ENCODE assay signal across 23 cellular contexts in genomic region chr19:726993-727956, GRCh38. TPM values are rescaled to one million over a fixed set of nuclear protein-coding genes. Genes with fewer than 3 reads are reported as not detected.
A peak's percentile ranks its signal among the peaks of the same experiment; 100 is the strongest.
DNase-seq lines count a peak whose midpoint lies in the region; ATAC-seq and TF ChIP-seq lines count a peak whose summit lies in the region.
"Had no signal": no experiment of that assay in that cellular context is flagged by ENCODE, and none has a peak within 500 bp of the region (broad histone marks: within the 10 kb centered on the region; RNA-seq: fewer than 3 reads in every experiment).

No MANE protein-coding gene starts in this region.

- BruUV-seq in A673 (replicated peaks; lab: Mats Ljungman, UMichigan), result no TSS peak

- peak overlapping the region; percentile 80 for H3K23ac ChIP-seq in neuronal stem cell (ENCODE audit: low read depth, low read length, poor library complexity)

- intact Hi-C loops in uterus (cut with DNase I; ENCODE audit: low total_unique reads), result no loop called here
- intact Hi-C loops in A673 (cut with micrococcal nuclease; ENCODE audit: unreplicated experiment), result no loop called here

- H3K4ac ChIP-seq in neuronal stem cell (ENCODE audit: low read length), result no peak overlapping the region

- H3K4me2 ChIP-seq in fibroblast of lung (ENCODE audit: extremely low read depth, insufficient read depth, low read length), result no peak overlapping the region
- H3K4me2 ChIP-seq in neuronal stem cell (ENCODE audit: insufficient read depth, low read length, poor library complexity, severe bottlenecking), result no peak overlapping the region

- TF ChIP-seq POLR2A in uterus (IDR thresholded peaks at IDR 0.05), result no peak

- no CpG with 5 or more reads among the region's 43 CpGs for WGBS in neuronal stem cell (ENCODE audit: extremely low coverage in 2 of 2, insufficient read length in 2 of 2, insufficient replicate concordance in 1 of 2), 2 donors

- TF ChIP-seq CTCF in fibroblast of lung (conservative IDR thresholded peaks at IDR 0.05 in 1 of 2, IDR thresholded peaks at IDR 0.05 in 1 of 2; ENCODE audit: low read depth in 1 of 2, low read length in 2 of 2) (no peak), uterus (IDR thresholded peaks at IDR 0.05) (no peak), A673 (conservative IDR thresholded peaks at IDR 0.05; ENCODE audit: low read depth, low read length) (no peak)

- H4K8ac ChIP-seq in neuronal stem cell (ENCODE audit: low read depth, low read length), result no peak overlapping the region

- no peak overlapping the region for H2BK120ac ChIP-seq in neuronal stem cell (ENCODE audit: low read depth, low read length)

- no peak overlapping the region for H3K4me3 ChIP-seq in fibroblast of lung (replicated peaks in 1 of 4; ENCODE audit: control extremely low read depth in 1 of 4, insufficient read depth in 1 of 4, low read depth in 3 of 4, low read length in 4 of 4)
- H3K4me3 ChIP-seq in neuronal stem cell (ENCODE audit: low read length in 2 of 2), result no peak overlapping the region
- H3K4me3 ChIP-seq in uterus, result no peak overlapping the region
- H3K4me3 ChIP-seq in A673 (ENCODE audit: low read depth, low read length, poor library complexity, severe bottlenecking), result no peak overlapping the region
- H3K4me3 ChIP-seq: mucosa of descending colon had no signal

- H4K20me1 ChIP-seq in fibroblast of lung (ENCODE audit: control insufficient read depth, extremely low read depth, insufficient read depth, low read length), result no peaks in the 10 kb centered on the region

- H3K27me3 ChIP-seq in fibroblast of lung (ENCODE audit: control insufficient read depth, insufficient read depth, low read length) (no peaks in the 10 kb centered on the region), neuronal stem cell (ENCODE audit: control insufficient read depth in 3 of 3, insufficient read depth in 3 of 3, low read depth in 1 of 3, low read length in 3 of 3) (no peaks in the 10 kb centered on the region), uterus (no peaks in the 10 kb centered on the region), A673 (replicated peaks; ENCODE audit: insufficient read depth, low read depth, low read length, poor library complexity) (no peaks in the 10 kb centered on the region)

- peak overlapping the region; percentile 89 for H3K14ac ChIP-seq in neuronal stem cell (ENCODE audit: low read length)

- H2BK5ac ChIP-seq in neuronal stem cell (ENCODE audit: low read length), result no peak overlapping the region

- no peak overlapping the region for H2AK5ac ChIP-seq in neuronal stem cell (ENCODE audit: low read depth, low read length)

- H3K9me3 ChIP-seq in fibroblast of lung (ENCODE audit: control insufficient read depth, insufficient read depth, low read depth, low read length) (no peaks in the 10 kb centered on the region), neuronal stem cell (replicated peaks in 1 of 2; ENCODE audit: control insufficient read depth in 2 of 2, insufficient read depth in 1 of 2, low read depth in 1 of 2, low read length in 2 of 2) (peaks cover 0 to 6% of the 10 kb centered on the region in 2 donors), uterus (no peaks in the 10 kb centered on the region), A673 (ENCODE audit: low read depth, low read length, poor library complexity, severe bottlenecking) (no peaks in the 10 kb centered on the region)
- H3K9me3 ChIP-seq: mucosa of descending colon had no signal

- H3K27ac ChIP-seq in fibroblast of lung (ENCODE audit: insufficient read depth, low read length), result no peak overlapping the region
- H3K27ac ChIP-seq in neuronal stem cell (replicated peaks; ENCODE audit: low read length), result no peak overlapping the region
- H3K27ac ChIP-seq in uterus, result peak overlapping the region; percentile 36 to 69
- no peak overlapping the region for H3K27ac ChIP-seq in A673 (ENCODE audit: low read depth, low read length, poor library complexity, severe bottlenecking)

- H3K79me1 ChIP-seq in neuronal stem cell (ENCODE audit: low read depth, low read length), result peaks cover 14% of the 10 kb centered on the region

- peak overlapping the region; percentile 4 for H3K18ac ChIP-seq in neuronal stem cell (ENCODE audit: low read length)

- no peaks in the 10 kb centered on the region for H3K27me3 Mint-ChIP-seq in activated naive CD4-positive, alpha-beta T cell treated with anti-CD3 and anti-CD28 coated beads, Interleukin-2, amount 50 U/mL, for 24 hours
- H3K27me3 Mint-ChIP-seq: activated CD8-positive, alpha-beta memory T cell treated with anti-CD3 and anti-CD28 coated beads, Interleukin-2, amount 10 ng/mL, durations not matched to agents 7 days and 5 days; stimulated activated naive CD8-positive, alpha-beta T cell treated with anti-CD3 and anti-CD28 coated beads, Interleukin-15, Interleukin-2, amounts not matched to agents 100 ng/mL and 50 ng/mL, for 24 hours had no signal

- H3K4me1 ChIP-seq in fibroblast of lung (ENCODE audit: control insufficient read depth, extremely low read depth, insufficient read depth, low read length) (peaks cover 2% of the 10 kb centered on the region), neuronal stem cell (ENCODE audit: control insufficient read depth in 2 of 2, insufficient read depth in 1 of 2, low read depth in 1 of 2, low read length in 2 of 2) (peaks cover 0 to 2% of the 10 kb centered on the region in 2 donors), uterus (no peaks in the 10 kb centered on the region), A673 (ENCODE audit: insufficient read depth, low read length, poor library complexity, severe bottlenecking) (no peaks in the 10 kb centered on the region)

- H3K36me3 ChIP-seq in fibroblast of lung (ENCODE audit: control insufficient read depth, insufficient read depth, low read length) (no peaks in the 10 kb centered on the region), neuronal stem cell (replicated peaks in 1 of 2; ENCODE audit: control insufficient read depth in 2 of 2, insufficient read depth in 2 of 2, low read length in 2 of 2) (peaks cover 16 to 44% of the 10 kb centered on the region in 2 donors), uterus (no peaks in the 10 kb centered on the region), A673 (ENCODE audit: insufficient read depth, low read length, poor library complexity, severe bottlenecking) (no peaks in the 10 kb centered on the region)

- no peaks in the 10 kb centered on the region for H3K79me2 ChIP-seq in fibroblast of lung (ENCODE audit: control insufficient read depth, insufficient read depth, low read length)

- peak overlapping the region; percentile 20 for H2AFZ ChIP-seq in fibroblast of lung (ENCODE audit: low read length)
- no peak overlapping the region for H2AFZ ChIP-seq in neuronal stem cell (ENCODE audit: low read length)

- DNase-seq in activated naive CD4-positive, alpha-beta T cell treated with Interleukin-2 at 50 U/mL for 16 hours, result no peak
- DNase-seq in fibroblast of lung (ENCODE audit: low read depth in 2 of 2), result no peak
- no peak for DNase-seq in neuronal stem cell (ENCODE audit: low spot score)
- DNase-seq in uterus, result no peak
- DNase-seq in NCI-H774 (lab: John Stamatoyannopoulos, UW), result no peak
- DNase-seq in A673 (ENCODE audit: low spot score), result no peak
- DNase-seq: activated CD8-positive, alpha-beta memory T cell treated with anti-CD3 and anti-CD28 coated beads, Interleukin-2, amount 10 ng/mL, durations not matched to agents 7 days and 5 days; activated gamma-delta T cell treated with Interleukin-2 at 50 U/mL for 16 hours; effector memory CD8-positive, alpha-beta T cell; immature natural killer cell; mucosa of descending colon; NCI-H187; NCI-H526; T-helper 1 cell had no signal

- ATAC-seq in HG02973 (IDR thresholded peaks at IDR 0.05; ENCODE audit: unreplicated experiment), result no peak
- ATAC-seq: activated CD4-positive, CD25-positive, alpha-beta regulatory T cell treated with anti-CD3 and anti-CD28 coated beads, Interleukin-2, amount 50 U/mL, for 24 hours; activated CD8-positive, alpha-beta memory T cell treated with anti-CD3 and anti-CD28 coated beads, Interleukin-2, amount 10 ng/mL, durations not matched to agents 7 days and 5 days; effector memory CD8-positive, alpha-beta T cell; mucosa of descending colon had no signal

- POLR2A ChIA-PET in A673 (lab: Charles Lee; ENCODE audit: low non-redundant PET), result no interaction called here

- H3K9ac ChIP-seq in fibroblast of lung (ENCODE audit: insufficient read depth, low read length) (peak overlapping the region; percentile 55), neuronal stem cell (ENCODE audit: low read depth, low read length, poor library complexity) (no peak overlapping the region)

- no peaks in the 10 kb centered on the region for H3K4me1 Mint-ChIP-seq in activated naive CD4-positive, alpha-beta T cell treated with anti-CD3 and anti-CD28 coated beads, Interleukin-2, amount 50 U/mL, for 24 hours
- H3K4me1 Mint-ChIP-seq: activated CD8-positive, alpha-beta memory T cell treated with anti-CD3 and anti-CD28 coated beads, Interleukin-2, amount 10 ng/mL, durations not matched to agents 7 days and 5 days had no signal

- no peaks in the 10 kb centered on the region for H3K36me3 Mint-ChIP-seq in activated naive CD4-positive, alpha-beta T cell treated with anti-CD3 and anti-CD28 coated beads, Interleukin-2, amount 50 U/mL, for 24 hours
- H3K36me3 Mint-ChIP-seq: activated CD8-positive, alpha-beta memory T cell treated with anti-CD3 and anti-CD28 coated beads, Interleukin-2, amount 10 ng/mL, durations not matched to agents 7 days and 5 days; immature natural killer cell had no signal

- H2BK12ac ChIP-seq in neuronal stem cell (ENCODE audit: low read length), result no peak overlapping the region

- H3K4me3 Mint-ChIP-seq in activated naive CD4-positive, alpha-beta T cell treated with anti-CD3 and anti-CD28 coated beads, Interleukin-2, amount 50 U/mL, for 24 hours, result no peak overlapping the region
- H3K4me3 Mint-ChIP-seq: activated CD8-positive, alpha-beta memory T cell treated with anti-CD3 and anti-CD28 coated beads, Interleukin-2, amount 10 ng/mL, durations not matched to agents 7 days and 5 days; effector memory CD8-positive, alpha-beta T cell; immature natural killer cell; stimulated activated naive CD8-positive, alpha-beta T cell treated with anti-CD3 and anti-CD28 coated beads, Interleukin-15, Interleukin-2, amounts not matched to agents 100 ng/mL and 50 ng/mL, for 24 hours had no signal

- H4K91ac ChIP-seq in neuronal stem cell (ENCODE audit: low read depth, low read length, poor library complexity), result no peak overlapping the region

- H2BK15ac ChIP-seq in neuronal stem cell (ENCODE audit: low read length), result no peak overlapping the region

- H3K9me3 Mint-ChIP-seq in activated naive CD4-positive, alpha-beta T cell treated with anti-CD3 and anti-CD28 coated beads, Interleukin-2, amount 50 U/mL, for 24 hours, result no peaks in the 10 kb centered on the region
- H3K9me3 Mint-ChIP-seq: effector memory CD8-positive, alpha-beta T cell; immature natural killer cell; stimulated activated naive CD8-positive, alpha-beta T cell treated with anti-CD3 and anti-CD28 coated beads, Interleukin-15, Interleukin-2, amounts not matched to agents 100 ng/mL and 50 ng/mL, for 24 hours had no signal

- CTCF ChIA-PET in A673 (lab: Charles Lee), result no interaction called here

- peak overlapping the region; percentile 23 for H3K27ac Mint-ChIP-seq in activated naive CD4-positive, alpha-beta T cell treated with anti-CD3 and anti-CD28 coated beads, Interleukin-2, amount 50 U/mL, for 24 hours
- H3K27ac Mint-ChIP-seq: activated CD8-positive, alpha-beta memory T cell treated with anti-CD3 and anti-CD28 coated beads, Interleukin-2, amount 10 ng/mL, durations not matched to agents 7 days and 5 days; effector memory CD8-positive, alpha-beta T cell; immature natural killer cell; stimulated activated naive CD8-positive, alpha-beta T cell treated with anti-CD3 and anti-CD28 coated beads, Interleukin-15, Interleukin-2, amounts not matched to agents 100 ng/mL and 50 ng/mL, for 24 hours had no signal

RNA-seq across cellular contexts. Expression of gene PALM, which starts 18.5 kb away (rescaled TPM):
- total RNA-seq in fibroblast of lung (8.3 and 22.1 TPM in 2 replicates), uterus (10 to 100 TPM; 12.6 to 91.0 (median 42.2) TPM), A673 (2021) (21.2 and 40.3 TPM in 2 replicates)
- polyA plus RNA-seq in fibroblast of lung, result 1.0 and 3.2 TPM in 2 replicates
- 7.0 and 14.1 TPM in 2 replicates for polyA plus RNA-seq in fibroblast of lung (2012)
- 3.4 and 3.6 TPM in 2 replicates for polyA minus RNA-seq in fibroblast of lung (ENCODE audit: low replicate concordance)
- polyA plus RNA-seq in neuronal stem cell (2013, experiment 1 of 2), result 66.5 TPM
- polyA plus RNA-seq in neuronal stem cell (2013, experiment 2 of 2), result 68.9 TPM
- total RNA-seq: activated CD8-positive, alpha-beta memory T cell treated with anti-CD3 and anti-CD28 coated beads, Interleukin-2, amount 10 ng/mL, durations not matched to agents 7 days and 5 days; RPMI7951 had no signal
- polyA plus RNA-seq: immature natural killer cell had no signal

RNA-seq across cellular contexts. Expression of gene MISP, which starts 23.6 kb away (rescaled TPM):
- total RNA-seq in fibroblast of lung, result under 0.01 TPM in 1 of 2 replicates, not detected in the other
- polyA plus RNA-seq in fibroblast of lung, result not detected in 2 replicates
- 0.05 TPM in 1 of 2 replicates, not detected in the other for polyA plus RNA-seq in fibroblast of lung (2012)
- not detected in 2 replicates for polyA minus RNA-seq in fibroblast of lung (ENCODE audit: low replicate concordance)
- 0.11 TPM for polyA plus RNA-seq in neuronal stem cell (2013, experiment 1 of 2)
- 0.07 TPM for polyA plus RNA-seq in neuronal stem cell (2013, experiment 2 of 2)
- total RNA-seq in uterus, result 1 to 10 TPM in 1 of 4 donors, under 1 TPM in 3; 0.26 to 5.5 (median 0.39) TPM
- 0.11 TPM in 1 of 2 replicates, not detected in the other for total RNA-seq in A673 (2021)
- total RNA-seq: activated CD8-positive, alpha-beta memory T cell treated with anti-CD3 and anti-CD28 coated beads, Interleukin-2, amount 10 ng/mL, durations not matched to agents 7 days and 5 days; RPMI7951 had no signal
- polyA plus RNA-seq: immature natural killer cell had no signal

RNA-seq across cellular contexts. Expression of gene PRSS57, which starts 32.0 kb away (rescaled TPM):
- not detected in 2 replicates for total RNA-seq in fibroblast of lung
- polyA plus RNA-seq in fibroblast of lung, result not detected in 2 replicates
- not detected in 2 replicates for polyA plus RNA-seq in fibroblast of lung (2012)
- not detected in 2 replicates for polyA minus RNA-seq in fibroblast of lung (ENCODE audit: low replicate concordance)
- polyA plus RNA-seq in neuronal stem cell (2013, experiment 1 of 2), result 0.03 TPM
- polyA plus RNA-seq in neuronal stem cell (2013, experiment 2 of 2), result 0.06 TPM
- not detected for total RNA-seq in uterus
- total RNA-seq in A673 (2021), result not detected in 2 replicates
- total RNA-seq: A172, frontal cortex, G401, LHCN-M2, mucosa of descending colon, RPMI7951 had no signal

RNA-seq across cellular contexts. Expression of gene FSTL3, which starts 51.1 kb away (rescaled TPM):
- 26.8 and 36.5 TPM in 2 replicates for total RNA-seq in fibroblast of lung
- polyA plus RNA-seq in fibroblast of lung, result 10.2 and 18.6 TPM in 2 replicates
- polyA plus RNA-seq in fibroblast of lung (2012), result 16.7 and 28.3 TPM in 2 replicates
- 11.8 and 20.3 TPM in 2 replicates for polyA minus RNA-seq in fibroblast of lung (ENCODE audit: low replicate concordance)
- 6.2 TPM for polyA plus RNA-seq in neuronal stem cell (2013, experiment 1 of 2)
- 6.2 TPM for polyA plus RNA-seq in neuronal stem cell (2013, experiment 2 of 2)
- 10 to 100 TPM; 25.3 to 71.7 (median 37.3) TPM for total RNA-seq in uterus
- total RNA-seq in A673 (2021), result 5.9 and 6.0 TPM in 2 replicates

Comparison
In these comparisons a context has a peak if more than half of its experiments do, and no peak if none do; other contexts are left out.
1. H3K27ac ChIP-seq: peak in uterus (2 of 2); none in fibroblast of lung (single experiment), neuronal stem cell (single experiment) and A673 (single experiment).